Comparison of ENCODE assay signal across 11 cellular contexts in genomic region chr21:45768741-45769049, GRCh38.
DNase-seq lines count a peak whose midpoint lies in the region; ATAC-seq and TF ChIP-seq lines count a peak whose summit lies in the region.
"Had no signal": no experiment of that assay in that cellular context is flagged by ENCODE, and none has a peak within 500 bp of the region (broad histone marks: within the 10 kb centered on the region; RNA-seq: fewer than 3 reads in every experiment).

No MANE protein-coding gene starts in this region.

- H3K4me2 ChIP-seq in Loucy (ENCODE audit: low read depth, low read length, poor library complexity, severe bottlenecking), result no peak overlapping the region

- H3K27me3 ChIP-seq in Loucy (ENCODE audit: insufficient read depth, low read length, poor library complexity, severe bottlenecking) (no peaks in the 10 kb centered on the region), Peyer's patch (no peaks in the 10 kb centered on the region)
- H3K27me3 ChIP-seq: pancreas, uterus had no signal

- TF ChIP-seq CTCF in Loucy (conservative IDR thresholded peaks at IDR 0.05; ENCODE audit: low read length), result peak; percentile 31; the same call in 1 of the 2 replicates
- TF ChIP-seq CTCF in retinal pigment epithelial cell (conservative IDR thresholded peaks at IDR 0.05; ENCODE audit: low read depth, low read length), result peak; percentile 11
- no peak for TF ChIP-seq CTCF in Peyer's patch (IDR thresholded peaks at IDR 0.05)

- ATAC-seq in activated CD8-positive, alpha-beta memory T cell treated with anti-CD3 and anti-CD28 coated beads, Interleukin-2, amount 10 ng/mL, durations not matched to agents 7 days and 5 days, result no peak
- ATAC-seq in activated naive CD4-positive, alpha-beta T cell treated with anti-CD3 and anti-CD28 coated beads, Interleukin-2, amount 50 U/mL, for 72 hours, result peak; percentile 1 to 4
- ATAC-seq: pancreas had no signal

- H3K4me3 ChIP-seq in Loucy (ENCODE audit: low read length, poor library complexity, severe bottlenecking) (no peak overlapping the region), retinal pigment epithelial cell (ENCODE audit: low read length) (no peak overlapping the region), Peyer's patch (no peak overlapping the region)
- H3K4me3 ChIP-seq: pancreas, uterus had no signal

- H3K9me2 ChIP-seq in Loucy (replicated peaks; ENCODE audit: low read depth, low read length), result no peaks in the 10 kb centered on the region

- H3K9ac ChIP-seq in Loucy (ENCODE audit: low read depth, low read length, poor library complexity, severe bottlenecking), result no peak overlapping the region

- no peak overlapping the region for H3K27ac ChIP-seq in Peyer's patch
- H3K27ac ChIP-seq: pancreas, uterus had no signal

- no peaks in the 10 kb centered on the region for H3F3A ChIP-seq in Loucy (ENCODE audit: low read depth)

- TF ChIP-seq POLR2A in Peyer's patch (IDR thresholded peaks at IDR 0.05), result no peak

- H3K4me1 Mint-ChIP-seq in activated CD8-positive, alpha-beta memory T cell treated with anti-CD3 and anti-CD28 coated beads, Interleukin-2, amount 10 ng/mL, durations not matched to agents 7 days and 5 days, result peaks cover 23% of the 10 kb centered on the region

- H4K20me1 ChIP-seq in Loucy (ENCODE audit: insufficient read depth, low read length, poor library complexity, severe bottlenecking), result no peaks in the 10 kb centered on the region

- peak; percentile 68 for DNase-seq in activated CD8-positive, alpha-beta memory T cell treated with anti-CD3 and anti-CD28 coated beads for 24 hours
- no peak for DNase-seq in activated CD8-positive, alpha-beta memory T cell treated with anti-CD3 and anti-CD28 coated beads, Interleukin-2, amount 10 ng/mL, durations not matched to agents 7 days and 5 days
- DNase-seq in activated naive CD4-positive, alpha-beta T cell treated with anti-CD3 and anti-CD28 coated beads, Interleukin-2, amount 50 U/mL, for 72 hours (ENCODE audit: low spot score in 2 of 2), result peak in 1 of 2 donors; percentile 34
- DNase-seq in retinal pigment epithelial cell (ENCODE audit: low read depth) (no peak), HuH-7.5 (ENCODE audit: low spot score) (no peak), SIG-M5 treated with dmso at 0.1 percent for 504 hours (lab: John Stamatoyannopoulos, UW; ENCODE audit: unreplicated experiment) (no peak), Peyer's patch (no peak)
- DNase-seq: kidney glomerular epithelial cell, pancreas, uterus had no signal

- H3K36me3 ChIP-seq in Loucy (ENCODE audit: insufficient read depth, low read length) (no peaks in the 10 kb centered on the region), Peyer's patch (no peaks in the 10 kb centered on the region)
- H3K36me3 ChIP-seq: pancreas, uterus had no signal

- no peaks in the 10 kb centered on the region for H3K9me3 Mint-ChIP-seq in activated CD8-positive, alpha-beta memory T cell treated with anti-CD3 and anti-CD28 coated beads, Interleukin-2, amount 10 ng/mL, durations not matched to agents 7 days and 5 days (ENCODE audit: low read depth)
- peaks cover 0 to 10% of the 10 kb centered on the region in 2 donors for H3K9me3 Mint-ChIP-seq in activated naive CD4-positive, alpha-beta T cell treated with anti-CD3 and anti-CD28 coated beads, Interleukin-2, amount 50 U/mL, for 72 hours

- no peaks in the 10 kb centered on the region for H3K79me2 ChIP-seq in Loucy (ENCODE audit: insufficient read depth, low read length)

- no peaks in the 10 kb centered on the region for H3K4me1 ChIP-seq in Loucy (ENCODE audit: insufficient read depth, low read length, poor library complexity, severe bottlenecking)
- H3K4me1 ChIP-seq in Peyer's patch, result no peaks in the 10 kb centered on the region
- H3K4me1 ChIP-seq: pancreas, uterus had no signal

- CTCF ChIA-PET in activated CD8-positive, alpha-beta memory T cell treated with anti-CD3 and anti-CD28 coated beads, Interleukin-2, amount 10 ng/mL, durations not matched to agents 7 days and 5 days (lab: Charles Lee), result no interaction called here

- H3K27me3 Mint-ChIP-seq in activated CD8-positive, alpha-beta memory T cell treated with anti-CD3 and anti-CD28 coated beads, Interleukin-2, amount 10 ng/mL, durations not matched to agents 7 days and 5 days, result peaks cover 10% of the 10 kb centered on the region

- no peaks in the 10 kb centered on the region for H3K36me3 Mint-ChIP-seq in activated CD8-positive, alpha-beta memory T cell treated with anti-CD3 and anti-CD28 coated beads, Interleukin-2, amount 10 ng/mL, durations not matched to agents 7 days and 5 days
- H3K36me3 Mint-ChIP-seq in activated naive CD4-positive, alpha-beta T cell treated with anti-CD3 and anti-CD28 coated beads, Interleukin-2, amount 50 U/mL, for 72 hours, result peaks cover 0 to 40% of the 10 kb centered on the region in 2 donors

- H3K27ac Mint-ChIP-seq in activated CD8-positive, alpha-beta memory T cell treated with anti-CD3 and anti-CD28 coated beads, Interleukin-2, amount 10 ng/mL, durations not matched to agents 7 days and 5 days, result no peak overlapping the region
- peak overlapping the region; percentile 95 to 98 for H3K27ac Mint-ChIP-seq in activated naive CD4-positive, alpha-beta T cell treated with anti-CD3 and anti-CD28 coated beads, Interleukin-2, amount 50 U/mL, for 72 hours

- H3K9me3 ChIP-seq in Loucy (ENCODE audit: insufficient read depth, low read depth, low read length), result peaks cover 3% of the 10 kb centered on the region; the same call in 1 of the 2 replicates
- H3K9me3 ChIP-seq in Peyer's patch, result no peaks in the 10 kb centered on the region
- H3K9me3 ChIP-seq: pancreas, uterus had no signal

- no peak overlapping the region for H2AFZ ChIP-seq in Loucy (ENCODE audit: low read length)

- H3K4me3 Mint-ChIP-seq in activated CD8-positive, alpha-beta memory T cell treated with anti-CD3 and anti-CD28 coated beads, Interleukin-2, amount 10 ng/mL, durations not matched to agents 7 days and 5 days, result no peak overlapping the region

Comparison
In these comparisons a context has a peak if more than half of its experiments do, and no peak if none do; other contexts are left out.
1. CTCF ChIP-seq: peak in Loucy (single experiment) and retinal pigment epithelial cell (single experiment); none in Peyer's patch (0 of 6).